Comparison of ENCODE assay signal across 8 cellular contexts in genomic region chr12:111686574-111687105, GRCh38. TPM values are rescaled to one million over a fixed set of nuclear protein-coding genes. Genes with fewer than 3 reads are reported as not detected.
A peak's percentile ranks its signal among the peaks of the same experiment; 100 is the strongest.
DNase-seq lines count a peak whose midpoint lies in the region; ATAC-seq, FAIRE-seq and TF ChIP-seq lines count a peak whose summit lies in the region.

No MANE protein-coding gene starts in this region.

- peaks cover 20% of the 10 kb centered on the region for H3K4me1 ChIP-seq in OCI-LY3 (ENCODE audit: low read length)
- peaks cover 6% of the 10 kb centered on the region for H3K4me1 ChIP-seq in endocrine pancreas (ENCODE audit: control insufficient read depth, insufficient read depth, low read length)

- no peak overlapping the region for H2AFZ ChIP-seq in OCI-LY3 (ENCODE audit: low read depth, low read length)

- peaks cover 51% of the 10 kb centered on the region for H3K79me2 ChIP-seq in OCI-LY3 (ENCODE audit: low read length)

- peak overlapping the region; percentile 98 for H3K9ac ChIP-seq in OCI-LY3 (ENCODE audit: low read length)
- peak overlapping the region; percentile 82 for H3K9ac ChIP-seq in endocrine pancreas (ENCODE audit: control insufficient read depth, insufficient read depth, low read length)

- peaks cover 46% of the 10 kb centered on the region for H3K4me1 Mint-ChIP-seq in CD4-positive, alpha-beta T cell (ENCODE audit: low read depth)
- H3K4me1 Mint-ChIP-seq in neural crest cell, result peaks cover 36% of the 10 kb centered on the region

- peak overlapping the region; percentile 90 for H3K4me2 ChIP-seq in OCI-LY3 (ENCODE audit: low read length)

- DNase-seq in CD4-positive, alpha-beta T cell, result no peak
- no peak for DNase-seq in neural crest cell (ENCODE audit: low read depth, low spot score)
- DNase-seq in GF-D8 (lab: John Stamatoyannopoulos, UW), result no peak
- no peak for DNase-seq in DMS153 (lab: John Stamatoyannopoulos, UW)
- no peak for DNase-seq in HTR-8/SVneo (ENCODE audit: insufficient read length, low spot score)

- peaks cover 6% of the 10 kb centered on the region; the same call in 1 of the 2 replicates for H4K20me1 ChIP-seq in OCI-LY3 (ENCODE audit: insufficient read depth, low read length)

- H3K27ac ChIP-seq in CD4-positive, alpha-beta T cell (ENCODE audit: low read depth, low read length), result peak overlapping the region; percentile 46
- peak overlapping the region; percentile 77; the same call in 1 of the 2 replicates for H3K27ac ChIP-seq in OCI-LY3 (ENCODE audit: low read length)

- CTCF ChIA-PET in CD4-positive, alpha-beta T cell (lab: Charles Lee), result no interaction called here

- POLR2A ChIA-PET in CD4-positive, alpha-beta T cell (lab: Charles Lee), result interaction anchor here (1.0 to 2.7 kb wide), 6 partner anchors 13 to 681 kb away, joined by 3 to 11 read pairs (median 3); partner anchors contain the start of gene MAPKAPK5

- no peak for FAIRE-seq in HTR-8/SVneo (lab: Jason Lieb, UNC)

- H3K27me3 Mint-ChIP-seq in CD4-positive, alpha-beta T cell, result no peaks in the 10 kb centered on the region
- no peaks in the 10 kb centered on the region for H3K27me3 Mint-ChIP-seq in neural crest cell (ENCODE audit: low read depth)

- no peaks in the 10 kb centered on the region for H3K9me3 ChIP-seq in CD4-positive, alpha-beta T cell (ENCODE audit: control insufficient read depth, low read length)
- H3K9me3 ChIP-seq in OCI-LY3 (ENCODE audit: insufficient read depth, low read length), result no peaks in the 10 kb centered on the region
- H3K9me3 ChIP-seq in endocrine pancreas (ENCODE audit: control insufficient read depth, low read length), result no peaks in the 10 kb centered on the region

- no peaks in the 10 kb centered on the region for H3K9me3 Mint-ChIP-seq in CD4-positive, alpha-beta T cell
- H3K9me3 Mint-ChIP-seq in neural crest cell, result no peaks in the 10 kb centered on the region

- intact Hi-C loops in CD4-positive, alpha-beta T cell (cut with DNase I, micrococcal nuclease), result loop anchor here (1.0 to 10.0 kb wide), 7 partner anchors 127 to 1974 kb away; partner anchors contain the start of genes DDX54 (in 1 of the 2), ERP29 (in 1 of the 2), FAM222A (in 1 of the 2) and HECTD4 (in 1 of the 2)

- H3K4me3 ChIP-seq in OCI-LY3 (ENCODE audit: low read length) (peak overlapping the region; percentile 100), endocrine pancreas (ENCODE audit: control insufficient read depth, insufficient read depth, low read length) (peak overlapping the region; percentile 66)

- H3K36me3 Mint-ChIP-seq in CD4-positive, alpha-beta T cell (ENCODE audit: low read depth), result peaks cover 45% of the 10 kb centered on the region
- H3K36me3 Mint-ChIP-seq in neural crest cell (ENCODE audit: low read depth), result peaks cover 2% of the 10 kb centered on the region

- no peak for TF ChIP-seq CTCF in CD4-positive, alpha-beta T cell (IDR thresholded peaks at IDR 0.05)
- TF ChIP-seq CTCF in OCI-LY3 (IDR thresholded peaks at IDR 0.05; ENCODE audit: low read depth, low read length) (no peak), neural crest cell (conservative IDR thresholded peaks at IDR 0.05) (no peak)

- peaks cover 6% of the 10 kb centered on the region for H3K36me3 ChIP-seq in OCI-LY3 (replicated peaks; ENCODE audit: low read depth, low read length)
- H3K36me3 ChIP-seq in endocrine pancreas (ENCODE audit: control insufficient read depth, insufficient read depth, low read length), result no peaks in the 10 kb centered on the region

- no peaks in the 10 kb centered on the region for H3K27me3 ChIP-seq in CD4-positive, alpha-beta T cell (ENCODE audit: control insufficient read depth, insufficient read depth, low read length)
- no peaks in the 10 kb centered on the region for H3K27me3 ChIP-seq in OCI-LY3 (ENCODE audit: low read depth, low read length)
- H3K27me3 ChIP-seq in endocrine pancreas (ENCODE audit: control insufficient read depth, insufficient read depth, low read length), result no peaks in the 10 kb centered on the region

- peak overlapping the region; percentile 95 for H3K4me3 Mint-ChIP-seq in CD4-positive, alpha-beta T cell
- peak overlapping the region; percentile 95 for H3K4me3 Mint-ChIP-seq in neural crest cell

- ATAC-seq in CD4-positive, alpha-beta T cell (ENCODE audit: poor library complexity), result peak; percentile 47
- no peak for ATAC-seq in HG03175 (IDR thresholded peaks at IDR 0.05; ENCODE audit: unreplicated experiment)

- peak overlapping the region; percentile 86 for H3K27ac Mint-ChIP-seq in CD4-positive, alpha-beta T cell
- H3K27ac Mint-ChIP-seq in neural crest cell (ENCODE audit: unreplicated experiment), result peak overlapping the region; percentile 92

RNA-seq across cellular contexts. Expression of gene ACAD10, which starts 0.8 kb away (rescaled TPM):
- 10 to 100 TPM; 15.8 to 17.4 TPM for total RNA-seq in CD4-positive, alpha-beta T cell
- 38.6 and 44.0 TPM in 2 replicates for total RNA-seq in neural crest cell

RNA-seq across cellular contexts. Expression of gene BRAP, which starts 0.9 kb away (rescaled TPM):
- 10 to 100 TPM; 22.4 to 25.8 TPM for total RNA-seq in CD4-positive, alpha-beta T cell
- 20.0 and 21.4 TPM in 2 replicates for total RNA-seq in neural crest cell
